Comparison of ENCODE assay signal across 18 cellular contexts in the genomic region with DNA sequence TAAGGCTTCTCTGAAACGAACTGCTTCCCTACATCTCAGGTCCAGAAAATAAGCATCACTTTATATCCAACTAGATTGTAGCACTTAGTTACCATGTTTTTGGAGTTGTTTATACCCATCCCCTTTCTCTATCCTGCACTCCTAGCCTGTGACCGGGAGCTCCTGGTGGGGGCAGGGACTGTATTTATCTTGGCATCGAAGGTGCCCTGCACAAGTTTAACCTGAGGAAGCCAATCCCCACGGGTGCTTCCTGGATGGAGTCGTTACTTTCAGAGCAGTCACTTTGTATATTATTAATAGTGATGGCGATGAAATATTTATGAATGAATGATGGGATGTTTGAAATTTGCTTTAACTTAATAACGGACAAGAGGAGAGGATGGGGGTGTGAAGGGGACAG.
DNase-seq lines count a peak whose midpoint lies in the region; TF ChIP-seq lines count a peak whose summit lies in the region.
"Had no signal": no experiment of that assay in that cellular context is flagged by ENCODE, and none has a peak within 500 bp of the region (broad histone marks: within the 10 kb centered on the region; RNA-seq: fewer than 3 reads in every experiment).

No MANE protein-coding gene starts in this region.

- H3K27ac ChIP-seq in mammary epithelial cell (ENCODE audit: insufficient read depth, low read depth, low read length): no peak overlapping the region
- H3K27ac ChIP-seq: BLaER1 had no signal

- H3K9me3 ChIP-seq in mammary epithelial cell (replicated peaks; ENCODE audit: insufficient read depth, low read length): no peaks in the 10 kb centered on the region
- H3K9me3 ChIP-seq: BLaER1 had no signal

- peak overlapping the region; percentile 32 for H3K27ac Mint-ChIP-seq in nephron progenitor cell
- H3K27ac Mint-ChIP-seq in glutamatergic neuron (ENCODE audit: unreplicated experiment): no peak overlapping the region
- H3K27ac Mint-ChIP-seq: CD4-positive, CD25-positive, alpha-beta regulatory T cell; H9 had no signal

- no peaks in the 10 kb centered on the region for H3K79me2 ChIP-seq in mammary epithelial cell (ENCODE audit: insufficient read depth, low read length)

- no TSS peak for BruUV-seq in mammary epithelial cell (replicated peaks; lab: Mats Ljungman, UMichigan)

- H3K4me3 ChIP-seq in mammary epithelial cell (replicated peaks in 1 of 3; ENCODE audit: insufficient read depth in 1 of 3, low read depth in 2 of 3, low read length in 3 of 3): no peak overlapping the region
- H3K4me3 ChIP-seq: BLaER1, GM12878 had no signal

- no peak overlapping the region for H3K4me3 Mint-ChIP-seq in nephron progenitor cell
- no peak overlapping the region for H3K4me3 Mint-ChIP-seq in glutamatergic neuron (ENCODE audit: unreplicated experiment)
- H3K4me3 Mint-ChIP-seq: CD4-positive, CD25-positive, alpha-beta regulatory T cell; CD8-positive, alpha-beta memory T cell; H9 had no signal

- H3K4me2 ChIP-seq in mammary epithelial cell (ENCODE audit: insufficient read depth, low read depth, low read length): no peak overlapping the region
- H3K4me2 ChIP-seq: BLaER1 had no signal

- dilution Hi-C loops in mammary epithelial cell (cut with HindIII; ENCODE audit: low sequenced_read_pairs): no loop called here

- CTCF ChIA-PET in mammary epithelial cell (lab: Charles Lee; ENCODE audit: low non-redundant PET): no interaction called here

- no peaks in the 10 kb centered on the region for H4K20me1 ChIP-seq in mammary epithelial cell (ENCODE audit: insufficient read depth, low read length)
- H4K20me1 ChIP-seq: BLaER1 had no signal

- no peak overlapping the region for H2AFZ ChIP-seq in mammary epithelial cell (ENCODE audit: low read depth, low read length)

- peak; percentile 13 to 50 for DNase-seq in T47D (ENCODE audit: low read depth in 1 of 2, low spot score in 1 of 2)
- no peak for DNase-seq in mammary epithelial cell
- DNase-seq in dermis microvascular lymphatic vessel endothelial cell (ENCODE audit: low read depth in 2 of 2): peak; percentile 76 to 90
- no peak for DNase-seq in nephron progenitor cell
- DNase-seq in cerebellum (ENCODE audit: low spot score): no peak
- DNase-seq in NK-92 treated with Interleukin-12 subunit alpha and Interleukin-12 subunit beta, amount 100 ng/mL, for 24 hours (lab: John Stamatoyannopoulos, UW): no peak
- DNase-seq in glutamatergic neuron: no peak
- DNase-seq: 8988T; CD4-positive, CD25-positive, alpha-beta regulatory T cell; CD8-positive, alpha-beta memory T cell; COR-L47; DMS 273 treated with DMSO at 0.1 percent for 48 hours; DMS53; DND-41; EL; H9 had no signal

- H3K27me3 Mint-ChIP-seq in nephron progenitor cell (ENCODE audit: low read depth, poor library complexity) (peaks cover 52% of the 10 kb centered on the region), glutamatergic neuron (ENCODE audit: unreplicated experiment) (peaks cover 18% of the 10 kb centered on the region)

- H3K27me3 ChIP-seq in mammary epithelial cell (ENCODE audit: insufficient read depth, low read length): peaks cover under 1% of the 10 kb centered on the region
- H3K27me3 ChIP-seq: BLaER1 had no signal

- WGBS in mammary epithelial cell (ENCODE audit: low coverage, missing lambda C conversion rate): 37% methylated on average over 7 of the region's 7 CpGs

- intact Hi-C loops in mammary epithelial cell (cut with micrococcal nuclease): no loop called here

- no peaks in the 10 kb centered on the region for H3K4me1 ChIP-seq in mammary epithelial cell (ENCODE audit: insufficient read depth, low read length)

- H3K9me3 Mint-ChIP-seq in nephron progenitor cell (no peaks in the 10 kb centered on the region), glutamatergic neuron (ENCODE audit: unreplicated experiment) (peaks cover 7% of the 10 kb centered on the region)
- H3K9me3 Mint-ChIP-seq: CD8-positive, alpha-beta memory T cell; H9 had no signal

- TF ChIP-seq CTCF in mammary epithelial cell (conservative IDR thresholded peaks at IDR 0.05 in 1 of 2, IDR thresholded peaks at IDR 0.05 in 1 of 2; ENCODE audit: extremely low read depth in 1 of 2, insufficient read depth in 1 of 2, low read depth in 1 of 2, low read length in 2 of 2) (no peak), nephron progenitor cell (IDR thresholded peaks at IDR 0.05) (no peak), glutamatergic neuron (IDR thresholded peaks at IDR 0.05; ENCODE audit: partially characterized antibody, unreplicated experiment) (no peak)

- no peaks in the 10 kb centered on the region for H3K36me3 ChIP-seq in mammary epithelial cell (ENCODE audit: insufficient read depth, low read length)
- H3K36me3 ChIP-seq: BLaER1 had no signal

- peaks cover 34% of the 10 kb centered on the region for H3K4me1 Mint-ChIP-seq in nephron progenitor cell
- H3K4me1 Mint-ChIP-seq in glutamatergic neuron (ENCODE audit: low read depth, unreplicated experiment): peaks cover 16% of the 10 kb centered on the region

- in situ Hi-C loops in T47D (cut with HindIII; ENCODE audit: low pct_unique_long_range_greater_than_20kb, low sequenced_read_pairs): no loop called here
- in situ Hi-C loops in mammary epithelial cell (cut with MboI; ENCODE audit: low sequenced_read_pairs in 2 of 2): no loop called here

- H3K36me3 Mint-ChIP-seq in nephron progenitor cell (ENCODE audit: low read depth): no peaks in the 10 kb centered on the region
- peaks cover 3% of the 10 kb centered on the region for H3K36me3 Mint-ChIP-seq in glutamatergic neuron (ENCODE audit: unreplicated experiment)
- H3K36me3 Mint-ChIP-seq: CD4-positive, CD25-positive, alpha-beta regulatory T cell; CD8-positive, alpha-beta memory T cell had no signal

- H3K9ac ChIP-seq in mammary epithelial cell (ENCODE audit: insufficient read depth, low read length): no peak overlapping the region
- H3K9ac ChIP-seq: BLaER1 had no signal

Comparison
In these comparisons a context has a peak if more than half of its experiments do, and no peak if none do; other contexts are left out.
1. DNase-seq: peak in T47D (2 of 2) and dermis microvascular lymphatic vessel endothelial cell (2 of 2); none in mammary epithelial cell (single experiment), nephron progenitor cell (single experiment), cerebellum (single experiment), NK-92 treated with Interleukin-12 subunit alpha and Interleukin-12 subunit beta, amount 100 ng/mL, for 24 hours (single experiment) and glutamatergic neuron (single experiment).